In the genomic region with DNA sequence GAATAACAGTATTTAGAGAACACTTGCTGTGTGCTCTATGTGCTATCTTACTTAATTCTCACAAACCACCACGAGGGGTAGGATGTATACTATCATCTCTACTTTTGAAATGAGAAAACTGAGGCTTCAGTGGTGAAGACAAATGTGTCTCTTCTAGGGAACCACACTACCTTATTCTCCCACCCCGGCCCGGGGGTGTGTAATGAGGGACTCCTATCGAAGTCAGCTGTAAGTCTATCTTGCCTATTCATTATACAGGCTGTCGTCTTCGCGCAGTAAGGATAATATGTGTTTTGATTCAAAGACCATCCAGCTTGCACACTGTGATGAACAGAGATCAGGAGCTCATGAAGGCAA, we compare ENCODE assay signal across 1 cellular context.
TF ChIP-seq lines count a peak whose summit lies in the region.

No MANE protein-coding gene starts in this region.

TF ChIP-seq in GM12878, 131 proteins besides CTCF, POLR2A, EP300 and RAD21 (continued from another document):
- peak; percentile 79 for TF ChIP-seq RUNX3 (IDR thresholded peaks at IDR 0.05; ENCODE audit: low read length)
- no peak for TF ChIP-seq TARDBP (IDR thresholded peaks at IDR 0.05; ENCODE audit: borderline replicate concordance)
- 0 out of 2 replicates have a peak, but pooled peaks have one; percentile 12 for TF ChIP-seq CREM (IDR thresholded peaks at IDR 0.05; ENCODE audit: low read depth)
